Comparison of ENCODE assay signal across 7 cellular contexts in genomic region chr22:28678170-28678569, GRCh38. TPM values are rescaled to one million over a fixed set of nuclear protein-coding genes. Genes with fewer than 3 reads are reported as not detected.
DNase-seq lines count a peak whose midpoint lies in the region; ATAC-seq and TF ChIP-seq lines count a peak whose summit lies in the region.
"Not testable (repeated sequence)": the region's sequence is repeated elsewhere in the genome, so short reads cannot be mapped to it uniquely, and the experiment has no call there.

No MANE protein-coding gene starts in this region.

- H3K4me2 ChIP-seq in GM23338: not testable (repeated sequence)
- H3K4me2 ChIP-seq in osteoblast (ENCODE audit: insufficient read depth, low read length): peak overlapping the region; percentile 78

- CTCF ChIA-PET in WTC11 (lab: Charles Lee): interaction anchor here (1.6 kb wide), 1 partner anchor 627 kb away, joined by 3 read pairs; no protein-coding TSS in a partner anchor

- not testable (repeated sequence) for ATAC-seq in GM23338, WTC11

- H3F3A ChIP-seq in GM23338 (replicated peaks; ENCODE audit: low read depth): not testable (repeated sequence)

- not testable (repeated sequence) for H3K27ac ChIP-seq in GM23338 (ENCODE audit: low read depth); osteoblast (ENCODE audit: low read depth, low read length)

- H3K36me3 Mint-ChIP-seq in GM23338 (ENCODE audit: low read depth); WTC11; glutamatergic neuron (ENCODE audit: unreplicated experiment); mesothelial cell of epicardium: not testable (repeated sequence)
- H3K36me3 Mint-ChIP-seq in brain: peaks cover 31% of the 10 kb centered on the region

- TF ChIP-seq CTCF in GM23338 (conservative IDR thresholded peaks at IDR 0.05; ENCODE audit: low read depth in 2 of 2); WTC11 (IDR thresholded peaks at IDR 0.05); brain (conservative IDR thresholded peaks at IDR 0.05); glutamatergic neuron (IDR thresholded peaks at IDR 0.05; ENCODE audit: partially characterized antibody, unreplicated experiment); mesothelial cell of epicardium (IDR thresholded peaks at IDR 0.05; ENCODE audit: unreplicated experiment); osteoblast (IDR thresholded peaks at IDR 0.05; ENCODE audit: extremely low read depth, low read depth, low read length): not testable (repeated sequence)

- H3K27me3 Mint-ChIP-seq in GM23338 (ENCODE audit: insufficient read depth, low read depth, poor library complexity): peaks cover 14% of the 10 kb centered on the region
- H3K27me3 Mint-ChIP-seq in WTC11 (ENCODE audit: low read depth): peaks cover 27% of the 10 kb centered on the region
- not testable (repeated sequence) for H3K27me3 Mint-ChIP-seq in brain; glutamatergic neuron (ENCODE audit: unreplicated experiment); mesothelial cell of epicardium (ENCODE audit: low read depth)

- not testable (repeated sequence) for H3K27me3 ChIP-seq in GM23338 (ENCODE audit: insufficient read depth); osteoblast (ENCODE audit: insufficient read depth, low read length)

- H3K9me3 Mint-ChIP-seq in GM23338; WTC11; glutamatergic neuron (ENCODE audit: unreplicated experiment); mesothelial cell of epicardium: not testable (repeated sequence)
- peaks cover 3 to 14% (median 6%) of the 10 kb centered on the region in 5 experiments for H3K9me3 Mint-ChIP-seq in brain

- not testable (repeated sequence) for H3K9me3 ChIP-seq in osteoblast (ENCODE audit: low read depth, low read length)

- H3K4me3 Mint-ChIP-seq in GM23338 (peak overlapping the region; percentile 51; the same call in 1 of the 3 replicates), WTC11 (peak overlapping the region; percentile 74), brain (peak overlapping the region; percentile 90 to 93 (median 91)), glutamatergic neuron (ENCODE audit: unreplicated experiment) (peak overlapping the region; percentile 42), mesothelial cell of epicardium (peak overlapping the region; percentile 83)

- POLR2A ChIA-PET in WTC11 (lab: Charles Lee): not testable (repeated sequence)

- H2AFZ ChIP-seq in GM23338; osteoblast (ENCODE audit: low read length): not testable (repeated sequence)

- not testable (repeated sequence) for H3K27ac Mint-ChIP-seq in GM23338; WTC11; glutamatergic neuron (ENCODE audit: unreplicated experiment); mesothelial cell of epicardium
- peak overlapping the region in 2 of 5 experiments; percentile 47 to 63 for H3K27ac Mint-ChIP-seq in brain

- DNase-seq in GM23338 (ENCODE audit: low spot score); WTC11 (ENCODE audit: low spot score); glutamatergic neuron; mesothelial cell of epicardium (ENCODE audit: low spot score in 2 of 2, unreplicated experiment in 2 of 2); osteoblast (ENCODE audit: insufficient read length, low spot score, missing footprints): not testable (repeated sequence)
- DNase-seq in MV-4-11 (lab: John Stamatoyannopoulos, UW): peak; percentile 11

- H3K4me1 ChIP-seq in GM23338 (ENCODE audit: insufficient read depth); osteoblast (ENCODE audit: insufficient read depth, low read length): not testable (repeated sequence)

- H3K79me2 ChIP-seq in GM23338 (replicated peaks; ENCODE audit: insufficient read depth): not testable (repeated sequence)
- H3K79me2 ChIP-seq in osteoblast (ENCODE audit: insufficient read depth, low read length): peaks cover 13% of the 10 kb centered on the region

- H3K4me3 ChIP-seq in GM23338; osteoblast (ENCODE audit: insufficient read depth, low read length): not testable (repeated sequence)

- H3K36me3 ChIP-seq in GM23338 (ENCODE audit: insufficient read depth); osteoblast (ENCODE audit: insufficient read depth, low read length): not testable (repeated sequence)

- H3K9me2 ChIP-seq in GM23338 (ENCODE audit: insufficient read depth): not testable (repeated sequence)

- not testable (repeated sequence) for H4K20me1 ChIP-seq in GM23338 (replicated peaks; ENCODE audit: insufficient read depth); osteoblast (ENCODE audit: insufficient read depth, low read length)

- not testable (repeated sequence) for H3K4me1 Mint-ChIP-seq in GM23338; WTC11; glutamatergic neuron (ENCODE audit: low read depth, unreplicated experiment)
- peaks cover 42% of the 10 kb centered on the region for H3K4me1 Mint-ChIP-seq in brain
- H3K4me1 Mint-ChIP-seq in mesothelial cell of epicardium: peaks cover 11% of the 10 kb centered on the region

RNA-seq across cellular contexts. Expression of gene TTC28, which starts 1.5 kb away (rescaled TPM):
- 10.7 and 16.1 TPM in 2 replicates for total RNA-seq in GM23338 (2014; rRNA removed; shearing (Covaris generic))
- 2.1 and 4.5 TPM in 2 replicates for polyA plus RNA-seq in GM23338 (2016; fragmentation: Nextera tagmentation; extraction: Ambion mirVana)
- total RNA-seq in WTC11 (2021): 12.1 to 13.5 TPM (median 13.0 TPM) in 3 replicates
- 8.2 TPM for polyA plus RNA-seq in brain (ENCODE audit: insufficient read depth, low read depth, low replicate concordance)
- 55.6 TPM for total RNA-seq in glutamatergic neuron (ENCODE audit: unreplicated experiment)
- total RNA-seq in mesothelial cell of epicardium: 91.7 to 95.9 TPM (median 92.7 TPM) in 3 replicates
- 40.4 and 48.1 TPM in 2 replicates for total RNA-seq in osteoblast
